30 cellular contexts compared by ENCODE assay signal in the genomic region with DNA sequence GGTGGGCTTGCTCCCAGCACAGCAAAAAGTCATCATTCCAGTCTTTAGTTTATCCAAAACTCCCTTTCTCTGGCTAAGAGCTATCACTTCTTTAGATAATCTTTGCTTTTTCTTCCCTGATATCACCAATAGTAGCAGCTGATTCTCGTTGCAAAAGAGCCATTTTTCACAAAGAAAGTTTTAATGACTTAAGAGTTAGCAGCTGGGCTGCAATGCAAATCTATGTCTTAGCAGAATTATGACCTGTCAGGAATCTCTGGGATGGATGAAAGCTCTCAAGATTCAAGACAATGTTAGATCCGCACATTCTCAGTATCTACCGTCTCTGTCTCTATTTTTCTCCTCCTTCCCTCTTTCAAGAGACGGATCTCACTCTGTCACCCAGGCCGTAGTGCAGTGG. TPM values are rescaled to one million over a fixed set of nuclear protein-coding genes. Genes with fewer than 3 reads are reported as not detected.
A peak's percentile ranks its signal among the peaks of the same experiment; 100 is the strongest.
DNase-seq lines count a peak whose midpoint lies in the region; ATAC-seq, FAIRE-seq and TF ChIP-seq lines count a peak whose summit lies in the region.
"Had no signal": no experiment of that assay in that cellular context is flagged by ENCODE, and none has a peak within 500 bp of the region (broad histone marks: within the 10 kb centered on the region; RNA-seq: fewer than 3 reads in every experiment).

No MANE protein-coding gene starts in this region.

- H3K27ac ChIP-seq in HUES48 (ENCODE audit: low read depth, low read length) (peak overlapping the region; percentile 16), breast epithelium (peak overlapping the region; percentile 66 to 87), keratinocyte (ENCODE audit: control insufficient read depth, insufficient read depth, low read length) (peak overlapping the region; percentile 98), suprapubic skin (peak overlapping the region; percentile 60), lower lobe of right lung (no peak overlapping the region)
- H3K27ac ChIP-seq: HL-60, tibial nerve, WERI-Rb-1 had no signal

- H3K36me3 ChIP-seq in HUES48 (ENCODE audit: control insufficient read depth, insufficient read depth, low read length) (peaks cover 8% of the 10 kb centered on the region; the same call in 1 of the 2 replicates), breast epithelium (no peaks in the 10 kb centered on the region), keratinocyte (ENCODE audit: control insufficient read depth in 2 of 2, extremely low read depth in 1 of 2, insufficient read depth in 2 of 2, low read length in 2 of 2) (peaks cover 7 to 10% of the 10 kb centered on the region in 2 experiments), suprapubic skin (no peaks in the 10 kb centered on the region), lower lobe of right lung (no peaks in the 10 kb centered on the region)
- H3K36me3 ChIP-seq: stomach, tibial nerve had no signal

- H3K9me3 Mint-ChIP-seq in HFFc6 = no peaks in the 10 kb centered on the region
- H3K9me3 Mint-ChIP-seq: activated CD4-positive, alpha-beta T cell treated with anti-CD3 and anti-CD28 coated beads, Interleukin-2, amount 10 ng/mL, durations not matched to agents 7 days and 5 days; naive B cell had no signal

- no peak overlapping the region for H2AFZ ChIP-seq in keratinocyte (ENCODE audit: control insufficient read depth, low read length)

- no peak overlapping the region for H3K4me3 Mint-ChIP-seq in HFFc6
- H3K4me3 Mint-ChIP-seq: activated CD4-positive, alpha-beta T cell treated with anti-CD3 and anti-CD28 coated beads, Interleukin-2, amount 10 ng/mL, durations not matched to agents 7 days and 5 days; naive B cell had no signal

- H3K9me3 ChIP-seq in HUES48 (ENCODE audit: control insufficient read depth, insufficient read depth, low read length) = no peaks in the 10 kb centered on the region
- H3K9me3 ChIP-seq in breast epithelium = no peaks in the 10 kb centered on the region
- H3K9me3 ChIP-seq in keratinocyte (ENCODE audit: control insufficient read depth, low read depth, low read length) = no peaks in the 10 kb centered on the region
- no peaks in the 10 kb centered on the region for H3K9me3 ChIP-seq in suprapubic skin
- no peaks in the 10 kb centered on the region for H3K9me3 ChIP-seq in lower lobe of right lung
- H3K9me3 ChIP-seq: HAP-1, stomach, tibial nerve had no signal

- dilution Hi-C loops in keratinocyte (cut with MboI; ENCODE audit: extremely low pct_ligation_motif_present, low sequenced_read_pairs) = no loop called here

- no peak overlapping the region for H3K4me3 ChIP-seq in HUES48 (ENCODE audit: low read depth, low read length)
- no peak overlapping the region for H3K4me3 ChIP-seq in breast epithelium
- H3K4me3 ChIP-seq in keratinocyte (ENCODE audit: control insufficient read depth in 2 of 3, extremely low read depth in 1 of 3, insufficient read depth in 2 of 3, low read depth in 1 of 3, low read length in 3 of 3) = no peak overlapping the region
- H3K4me3 ChIP-seq in suprapubic skin = no peak overlapping the region
- H3K4me3 ChIP-seq in lower lobe of right lung = no peak overlapping the region
- H3K4me3 ChIP-seq: HAP-1, skin epidermis, stomach, tibial nerve had no signal

- 81% methylated on average over 5 of the region's 5 CpGs for WGBS in suprapubic skin

- no peak for ATAC-seq in lower lobe of right lung
- ATAC-seq: left lobe of liver, PC-3 had no signal

- FAIRE-seq in keratinocyte (lab: Jason Lieb, UNC) = no peak

- peaks cover 49% of the 10 kb centered on the region for H3K36me3 Mint-ChIP-seq in HFFc6 (ENCODE audit: low read depth)
- H3K36me3 Mint-ChIP-seq: naive B cell had no signal

- H3K27me3 ChIP-seq in HUES48 (ENCODE audit: control insufficient read depth, insufficient read depth, low read length) (no peaks in the 10 kb centered on the region), breast epithelium (no peaks in the 10 kb centered on the region), keratinocyte (ENCODE audit: control insufficient read depth, extremely low read depth, insufficient read depth, low read length) (no peaks in the 10 kb centered on the region), suprapubic skin (no peaks in the 10 kb centered on the region), lower lobe of right lung (ENCODE audit: low read depth) (no peaks in the 10 kb centered on the region)
- H3K27me3 ChIP-seq: stomach, tibial nerve had no signal

- H3K4me1 ChIP-seq in HUES48 (ENCODE audit: control insufficient read depth, insufficient read depth, low read length) (peaks cover 27% of the 10 kb centered on the region), breast epithelium (peaks cover 0 to 13% of the 10 kb centered on the region in 2 donors), keratinocyte (ENCODE audit: control insufficient read depth, extremely low read depth, insufficient read depth, low read length) (peaks cover 71% of the 10 kb centered on the region), suprapubic skin (peaks cover 46% of the 10 kb centered on the region), lower lobe of right lung (peaks cover 60% of the 10 kb centered on the region)

- TF ChIP-seq EP300 in suprapubic skin (IDR thresholded peaks at IDR 0.05) = no peak

- DNase-seq in breast epithelium (ENCODE audit: low spot score in 2 of 2) = no peak
- DNase-seq in keratinocyte (ENCODE audit: low read depth, low spot score) = no peak
- DNase-seq in suprapubic skin (ENCODE audit: low spot score in 2 of 2) = no peak
- no peak for DNase-seq in lower lobe of right lung
- no peak for DNase-seq in ureter (ENCODE audit: low spot score)
- DNase-seq in HFFc6 = no peak
- DNase-seq in AG20443 (ENCODE audit: low spot score) = no peak
- DNase-seq: activated CD4-positive, alpha-beta T cell treated with anti-CD3 and anti-CD28 coated beads, Interleukin-2, amount 10 ng/mL, durations not matched to agents 7 days and 5 days; activated naive CD4-positive, alpha-beta T cell; activated T-cell treated with anti-CD3 and anti-CD28 coated beads, Interleukin-2, amount 50 U/mL, for 48 hours; C1 segment of cervical spinal cord; DMS79; foreskin fibroblast; GDM1; naive B cell; NCI-H1048; NCI-H1694 treated with DMSO at 0.1 percent for 48 hours; NCI-H524; NK-92 treated with Interleukin-12 subunit alpha and Interleukin-12 subunit beta, amount 100 ng/mL, for 24 hours; occipital lobe; PC-3; SHP77; stomach; WERI-Rb-1 had no signal

- H4K20me1 ChIP-seq in keratinocyte (ENCODE audit: control insufficient read depth, extremely low read depth, insufficient read depth, low read length) = peaks cover 2% of the 10 kb centered on the region

- H3K79me2 ChIP-seq in keratinocyte (ENCODE audit: control insufficient read depth, insufficient read depth, low read length) = peaks cover 50% of the 10 kb centered on the region

- TF ChIP-seq POLR2A in breast epithelium (IDR thresholded peaks at IDR 0.05) = no peak
- TF ChIP-seq POLR2A in suprapubic skin (IDR thresholded peaks at IDR 0.05) = no peak

- TF ChIP-seq CTCF in breast epithelium (IDR thresholded peaks at IDR 0.05) (no peak), keratinocyte (optimal IDR thresholded peaks at IDR 0.05 in 1 of 3, IDR thresholded peaks at IDR 0.05 in 1 of 3, conservative IDR thresholded peaks at IDR 0.05 in 1 of 3; ENCODE audit: extremely low read depth in 1 of 3, insufficient read depth in 2 of 3, low read length in 3 of 3) (no peak), suprapubic skin (IDR thresholded peaks at IDR 0.05) (no peak), lower lobe of right lung (IDR thresholded peaks at IDR 0.05) (no peak), HFFc6 (IDR thresholded peaks at IDR 0.05) (no peak)

- H3K27me3 Mint-ChIP-seq in HFFc6 (ENCODE audit: insufficient read depth) = no peaks in the 10 kb centered on the region; the same call in 1 of the 2 replicates

- H3K4me2 ChIP-seq in keratinocyte (ENCODE audit: control insufficient read depth, extremely low read depth, insufficient read depth, low read depth, low read length) = peak overlapping the region; percentile 97

- no peak overlapping the region; the same call in 1 of the 2 replicates for H3K27ac Mint-ChIP-seq in HFFc6
- H3K27ac Mint-ChIP-seq: activated CD4-positive, alpha-beta T cell treated with anti-CD3 and anti-CD28 coated beads, Interleukin-2, amount 10 ng/mL, durations not matched to agents 7 days and 5 days; naive B cell had no signal

- intact Hi-C loops in breast epithelium (cut with DNase I; ENCODE audit: low total_unique reads) (no loop called here), lower lobe of right lung (cut with DNase I) (no loop called here)

- H3K9ac ChIP-seq in HUES48 (ENCODE audit: low read depth, low read length) (no peak overlapping the region), keratinocyte (ENCODE audit: control insufficient read depth, extremely low read depth, insufficient read depth, low read length) (peak overlapping the region; percentile 71)

- no peaks in the 10 kb centered on the region for H3K9me1 ChIP-seq in keratinocyte (ENCODE audit: control insufficient read depth, extremely low read depth, insufficient read depth, low read length)

- H3K4me1 Mint-ChIP-seq in HFFc6 (ENCODE audit: low read depth) = peaks cover 63% of the 10 kb centered on the region
- H3K4me1 Mint-ChIP-seq: activated CD4-positive, alpha-beta T cell treated with anti-CD3 and anti-CD28 coated beads, Interleukin-2, amount 10 ng/mL, durations not matched to agents 7 days and 5 days; naive B cell had no signal

RNA-seq across cellular contexts. Expression of gene NXN, which starts 53.7 kb away (rescaled TPM):
- total RNA-seq in breast epithelium (10 to 100 TPM in 2 of 3 donors, 1 to 10 TPM in 1; 9.3 to 14.3 (median 12.8) TPM), suprapubic skin (10 to 100 TPM; 18.9 to 47.2 (median 33.4) TPM), lower lobe of right lung (42.6 TPM), ureter (78.3 TPM)
- 90.4 to 99.3 TPM (median 94.4 TPM) in 3 replicates for polyA plus RNA-seq in keratinocyte
- 28.0 TPM for polyA plus RNA-seq in keratinocyte (2011; ENCODE audit: low read depth)
- polyA plus RNA-seq in keratinocyte (2011; cell fraction: cytosol; rRNA removed) = 105 and 138 TPM in 2 replicates
- polyA plus RNA-seq in keratinocyte (2011; cell fraction: nucleus; rRNA removed) = 102 and 138 TPM in 2 replicates
- polyA plus RNA-seq in keratinocyte (2012; ENCODE audit: low replicate concordance) = 68.0 and 95.5 TPM in 2 replicates
- polyA minus RNA-seq in keratinocyte = 119 to 243 TPM (median 131 TPM) in 3 replicates
- 140 TPM for polyA minus RNA-seq in keratinocyte (2011; cell fraction: cytosol; rRNA and poly(A)+ RNA removed)
- 67.5 and 81.9 TPM in 2 replicates for polyA minus RNA-seq in keratinocyte (2011; cell fraction: nucleus; rRNA and poly(A)+ RNA removed)
- total RNA-seq in HFFc6 (2021; fragmentation: NEBNext Ultra II Directional; extraction: Animal tissue kit (Norgen Biotek cat#: 25700)) = 10 to 100 TPM; 81.7 to 93.8 (median 92.2) TPM
